Comparison of ENCODE assay signal across 23 cellular contexts in genomic region chr17:5901731-5902660, GRCh38.
DNase-seq lines count a peak whose midpoint lies in the region; ATAC-seq lines count a peak whose summit lies in the region.
"Had no signal": no experiment of that assay in that cellular context is flagged by ENCODE, and none has a peak within 500 bp of the region (broad histone marks: within the 10 kb centered on the region; RNA-seq: fewer than 3 reads in every experiment).

No MANE protein-coding gene starts in this region.

- H3K27ac ChIP-seq in aorta (ENCODE audit: low read depth in 1 of 2, low read length in 2 of 2): no peak overlapping the region
- H3K27ac ChIP-seq: 22Rv1, BLaER1, Peyer's patch had no signal

- H3K4me3 ChIP-seq in NT2/D1 (ENCODE audit: insufficient read length, low read depth) (no peak overlapping the region), aorta (ENCODE audit: low read length in 2 of 2) (no peak overlapping the region)
- H3K4me3 ChIP-seq: BLaER1, Peyer's patch had no signal

- H3K27me3 ChIP-seq in NT2/D1 (ENCODE audit: insufficient read depth, insufficient read length) (no peaks in the 10 kb centered on the region), aorta (ENCODE audit: control insufficient read depth in 1 of 2, insufficient read depth in 2 of 2, low read length in 1 of 2) (no peaks in the 10 kb centered on the region)
- H3K27me3 ChIP-seq: BLaER1, Peyer's patch had no signal

- DNase-seq in DMS 273 (lab: John Stamatoyannopoulos, UW; ENCODE audit: unreplicated experiment) (peak; percentile 38), DMS 273 treated with DMSO at 0.1 percent for 48 hours (lab: John Stamatoyannopoulos, UW) (no peak), NT2/D1 (ENCODE audit: low read depth, low spot score) (no peak), left kidney (ENCODE audit: low read depth, low spot score) (peak; percentile 94), retina (peak; percentile 52), aorta (no peak)
- DNase-seq: ACHN; Caco-2; CD4-positive, alpha-beta memory T cell; DMS153; GDM1; KG1; NCI-H1105; NCI-H1694; NCI-H2081 treated with DMSO at 0.1 percent for 48 hours; NCI-H526 treated with DMSO at 0.1 percent for 48 hours; NK-92 treated with Interleukin-12 subunit alpha and Interleukin-12 subunit beta, amount 100 ng/mL, for 24 hours; Peyer's patch had no signal

- ATAC-seq in aorta (ENCODE audit: low FRiP score): no peak
- ATAC-seq in GM21528 (IDR thresholded peaks at IDR 0.05; ENCODE audit: low FRiP score, unreplicated experiment): no peak
- ATAC-seq in HG03571 (IDR thresholded peaks at IDR 0.05; ENCODE audit: unreplicated experiment): no peak
- ATAC-seq: SK-N-SH treated with all-trans-retinoic acid at 6 μM for 48 hours had no signal

- peak overlapping the region; percentile 42 for H3K9ac ChIP-seq in NT2/D1 (ENCODE audit: insufficient read length, low read depth)
- H3K9ac ChIP-seq: BLaER1 had no signal

- H3K4me1 ChIP-seq in NT2/D1 (ENCODE audit: insufficient read depth, insufficient read length) (peaks cover 12% of the 10 kb centered on the region), aorta (ENCODE audit: control insufficient read depth in 1 of 2, insufficient read depth in 2 of 2, low read length in 2 of 2) (no peaks in the 10 kb centered on the region)
- H3K4me1 ChIP-seq: BLaER1, Caco-2, Peyer's patch had no signal

- intact Hi-C loops in aorta (cut with DNase I): no loop called here

- H3K9me3 ChIP-seq in NT2/D1 (ENCODE audit: insufficient read depth, low read length) (peaks cover 16% of the 10 kb centered on the region), aorta (ENCODE audit: control insufficient read depth, low read length) (no peaks in the 10 kb centered on the region)
- H3K9me3 ChIP-seq: Caco-2, Peyer's patch had no signal

- WGBS in aorta, 2 donors: 16 to 21% methylated on average over 17 of the region's 17 CpGs

- no peaks in the 10 kb centered on the region for H3K36me3 ChIP-seq in NT2/D1 (ENCODE audit: insufficient read depth, insufficient read length, low read length)
- no peaks in the 10 kb centered on the region for H3K36me3 ChIP-seq in aorta (ENCODE audit: control insufficient read depth in 1 of 2, insufficient read depth in 2 of 2, low read length in 1 of 2)
- H3K36me3 ChIP-seq: BLaER1, Peyer's patch had no signal

Comparison
In these comparisons a context has a peak if more than half of its experiments do, and no peak if none do; other contexts are left out.
1. DNase-seq: peak in DMS 273 (single experiment), left kidney (single experiment) and retina (single experiment); none in DMS 273 treated with DMSO at 0.1 percent for 48 hours (single experiment), NT2/D1 (single experiment) and aorta (0 of 2).